ENCODE assay signal across 1 cellular context in genomic region chr22:39264344-39265116, GRCh38.
TF ChIP-seq lines count a peak whose summit lies in the region.

No MANE protein-coding gene starts in this region.

TF ChIP-seq in HepG2, 621 proteins besides CTCF, POLR2A, EP300 and RAD21:
- TF ChIP-seq ISL2 (CRISPR knock-in tag; IDR thresholded peaks at IDR 0.05) (no peak), ZMYM3 (CRISPR knock-in tag; IDR thresholded peaks at IDR 0.05) (peak; percentile 73)
